ENCODE assay signal across 10 cellular contexts in the genomic region with DNA sequence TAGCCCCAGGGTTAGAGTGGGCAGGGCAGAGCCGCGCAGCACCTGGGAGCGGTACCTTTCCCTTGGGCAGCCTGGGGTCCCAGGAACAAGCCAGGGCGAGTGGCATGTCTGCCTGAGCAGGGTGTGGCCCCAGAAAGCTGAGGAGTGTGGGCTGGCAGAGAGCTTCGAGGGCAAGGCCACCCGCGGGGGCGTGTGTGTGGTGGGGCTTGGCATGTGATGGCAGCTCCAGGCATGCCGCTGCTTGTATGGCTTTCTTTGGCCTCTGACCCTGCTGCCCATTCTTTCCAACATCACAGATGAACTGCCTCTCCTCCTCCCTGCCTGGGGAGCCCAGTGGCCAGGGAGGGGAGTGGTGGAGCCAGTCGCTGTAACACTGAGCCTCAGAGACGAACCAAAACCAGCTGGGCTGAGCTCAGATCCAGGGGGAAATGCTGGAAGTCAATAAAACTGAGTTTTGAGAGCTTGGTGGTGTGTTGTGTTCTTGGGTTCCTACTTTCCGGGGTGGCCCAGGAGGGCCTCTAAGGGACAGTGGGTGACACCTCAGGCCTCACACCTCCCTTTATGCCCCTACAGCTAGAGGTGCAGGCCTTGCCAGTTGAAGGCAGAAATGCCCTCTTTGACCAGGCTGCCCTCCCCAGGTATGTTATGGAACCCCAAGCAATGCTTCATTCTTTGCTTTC. TPM values are rescaled to one million over a fixed set of nuclear protein-coding genes. Genes with fewer than 3 reads are reported as not detected.
DNase-seq lines count a peak whose midpoint lies in the region; ATAC-seq and TF ChIP-seq lines count a peak whose summit lies in the region.
"Had no signal": no experiment of that assay in that cellular context is flagged by ENCODE, and none has a peak within 500 bp of the region (broad histone marks: within the 10 kb centered on the region; RNA-seq: fewer than 3 reads in every experiment).

No MANE protein-coding gene starts in this region.

- TF ChIP-seq CTCF in A673 (conservative IDR thresholded peaks at IDR 0.05; ENCODE audit: low read depth, low read length) (no peak), chondrocyte (IDR thresholded peaks at IDR 0.05) (no peak), nephron (IDR thresholded peaks at IDR 0.05; ENCODE audit: unreplicated experiment in 3 of 3) (no peak)

- intact Hi-C loops in A673 (cut with micrococcal nuclease; ENCODE audit: unreplicated experiment): no loop called here

- no peak overlapping the region for H3K4me3 ChIP-seq in A673 (ENCODE audit: low read depth, low read length, poor library complexity, severe bottlenecking)

- peaks cover 2% of the 10 kb centered on the region for H3K36me3 ChIP-seq in A673 (ENCODE audit: insufficient read depth, low read length, poor library complexity, severe bottlenecking)

- POLR2A ChIA-PET in A673 (lab: Charles Lee; ENCODE audit: low non-redundant PET): interaction anchor here (0.6 kb wide), 1 partner anchor 31 kb away, joined by 3 read pairs; no protein-coding TSS in a partner anchor

- DNase-seq in A673 (ENCODE audit: low spot score) (no peak), HPDE6-E6E7 (ENCODE audit: extremely low spot score) (peak; percentile 66), chondrocyte (ENCODE audit: low spot score) (peak; percentile 90), NCI-H446 treated with DMSO at 0.1 percent for 48 hours (lab: John Stamatoyannopoulos, UW) (no peak), foreskin melanocyte (no peak)
- no peak for DNase-seq in effector memory CD8-positive, alpha-beta T cell
- DNase-seq: activated CD8-positive, alpha-beta memory T cell treated with anti-CD3 and anti-CD28 coated beads for 24 hours; effector memory CD4-positive, alpha-beta T cell had no signal

- no peak overlapping the region for H3K27ac ChIP-seq in A673 (ENCODE audit: low read depth, low read length, poor library complexity, severe bottlenecking)

- ATAC-seq in effector memory CD8-positive, alpha-beta T cell (replicated peaks): no peak
- ATAC-seq in HG03521 (IDR thresholded peaks at IDR 0.05; ENCODE audit: unreplicated experiment): no peak

- H3K4me1 ChIP-seq in A673 (ENCODE audit: insufficient read depth, low read length, poor library complexity, severe bottlenecking): peaks cover 7% of the 10 kb centered on the region

- H3K27ac Mint-ChIP-seq in chondrocyte (ENCODE audit: unreplicated experiment): peak overlapping the region; percentile 78
- H3K27ac Mint-ChIP-seq in nephron: peak overlapping the region; percentile 48 to 90 (median 59)
- H3K27ac Mint-ChIP-seq in effector memory CD8-positive, alpha-beta T cell: peak overlapping the region in 1 of 2 donors; percentile 80

- no peaks in the 10 kb centered on the region for H3K27me3 Mint-ChIP-seq in chondrocyte (ENCODE audit: low read depth)
- H3K27me3 Mint-ChIP-seq in nephron (ENCODE audit: low read depth): peaks cover 5% of the 10 kb centered on the region
- H3K27me3 Mint-ChIP-seq in effector memory CD8-positive, alpha-beta T cell: no peaks in the 10 kb centered on the region

- peaks cover 43% of the 10 kb centered on the region for H3K4me1 Mint-ChIP-seq in chondrocyte (ENCODE audit: low read depth)
- H3K4me1 Mint-ChIP-seq in nephron: peaks cover 38% of the 10 kb centered on the region
- peaks cover 2 to 10% of the 10 kb centered on the region in 2 donors for H3K4me1 Mint-ChIP-seq in effector memory CD8-positive, alpha-beta T cell (ENCODE audit: low read depth in 2 of 2)

- no peaks in the 10 kb centered on the region for H3K9me3 ChIP-seq in A673 (ENCODE audit: low read depth, low read length, poor library complexity, severe bottlenecking)

- CTCF ChIA-PET in A673 (lab: Charles Lee): interaction anchor here (1.3 kb wide), 1 partner anchor 8 kb away, joined by 3 read pairs; no protein-coding TSS in a partner anchor

- no peaks in the 10 kb centered on the region for H3K27me3 ChIP-seq in A673 (replicated peaks; ENCODE audit: insufficient read depth, low read depth, low read length, poor library complexity)

- H3K9me3 Mint-ChIP-seq in chondrocyte (ENCODE audit: low read depth) (no peaks in the 10 kb centered on the region), nephron (no peaks in the 10 kb centered on the region)
- no peaks in the 10 kb centered on the region for H3K9me3 Mint-ChIP-seq in effector memory CD8-positive, alpha-beta T cell

- TSS peak; percentile 81 for BruUV-seq in A673 (replicated peaks; lab: Mats Ljungman, UMichigan)

- H3K36me3 Mint-ChIP-seq in chondrocyte (ENCODE audit: low read depth) (peaks cover 11% of the 10 kb centered on the region), nephron (ENCODE audit: low read depth) (peaks cover 18% of the 10 kb centered on the region)
- peaks cover 47% of the 10 kb centered on the region for H3K36me3 Mint-ChIP-seq in effector memory CD8-positive, alpha-beta T cell (ENCODE audit: insufficient read depth)

- H3K4me3 Mint-ChIP-seq in chondrocyte (ENCODE audit: unreplicated experiment) (no peak overlapping the region), nephron (peak overlapping the region in 1 of 3 experiments; percentile 11)
- H3K4me3 Mint-ChIP-seq in effector memory CD8-positive, alpha-beta T cell: no peak overlapping the region

RNA-seq across cellular contexts. Expression of gene DNAJB2, which starts 7.4 kb away (rescaled TPM):
- total RNA-seq in A673 (2021) (24.4 and 24.6 TPM in 2 replicates), chondrocyte (50.7 to 55.6 TPM (median 55.0 TPM) in 3 replicates)

RNA-seq across cellular contexts. Expression of gene PTPRN, which starts 22.6 kb away (rescaled TPM):
- total RNA-seq in A673 (2021): 0.30 TPM in 1 of 2 replicates, not detected in the other
- 0.67 to 0.87 TPM (median 0.80 TPM) in 3 replicates for total RNA-seq in chondrocyte

RNA-seq across cellular contexts. Expression of gene TUBA4A, which starts 32.9 kb away (rescaled TPM):
- total RNA-seq in A673 (2021): 62.9 and 68.0 TPM in 2 replicates
- 9.4 to 19.7 TPM (median 11.5 TPM) in 3 replicates for total RNA-seq in chondrocyte

RNA-seq across cellular contexts. Expression of gene TUBA4B, which starts 33.5 kb away (rescaled TPM):
- total RNA-seq in A673 (2021) (not detected in 2 replicates), chondrocyte (not detected in 3 replicates)

RNA-seq across cellular contexts. Expression of gene STK16, which starts 41.3 kb away (rescaled TPM):
- 22.0 and 27.6 TPM in 2 replicates for total RNA-seq in A673 (2021)
- 24.4 to 32.0 TPM (median 25.9 TPM) in 3 replicates for total RNA-seq in chondrocyte

Comparison
In these comparisons a context has a peak if more than half of its experiments do, and no peak if none do; other contexts are left out.
1. DNase-seq: peak in HPDE6-E6E7 (single experiment) and chondrocyte (single experiment); none in A673 (single experiment), effector memory CD8-positive, alpha-beta T cell (0 of 3), NCI-H446 treated with DMSO at 0.1 percent for 48 hours (single experiment) and foreskin melanocyte (single experiment).